In genomic region chr2:175804130-175804529, GRCh38 we compare ENCODE assay signal across 8 cellular contexts.
"Had no signal": no experiment of that assay in that cellular context is flagged by ENCODE, and none has a peak within 500 bp of the region (broad histone marks: within the 10 kb centered on the region; RNA-seq: fewer than 3 reads in every experiment).

No MANE protein-coding gene starts in this region.

- DNase-seq: activated CD4-positive, alpha-beta T cell treated with anti-CD3 and anti-CD28 coated beads for 48 hours; activated naive CD4-positive, alpha-beta T cell treated with Interleukin-2 at 50 U/mL for 16 hours; activated naive CD8-positive, alpha-beta T cell treated with anti-CD3 and anti-CD28 coated beads, Interleukin-2, amount 50 U/mL, for 24 hours; mammary epithelial cell; natural killer cell; stimulated activated CD4-positive, alpha-beta T cell treated with anti-CD3 and anti-CD28 coated beads, Interleukin-12 subunit alpha, Interleukin-12 subunit beta, amount 100 ng/mL, for 4 hours; stimulated activated naive CD4-positive, alpha-beta T cell treated with Interleukin-2 at 50 U/mL for 16 hours had no signal

- H3K4me3 ChIP-seq: ascending aorta had no signal

- H3K36me3 ChIP-seq: ascending aorta had no signal

- H3K27me3 ChIP-seq: ascending aorta had no signal

- H3K9me3 ChIP-seq: ascending aorta had no signal

- H3K4me1 ChIP-seq: ascending aorta had no signal

- H3K27ac ChIP-seq: ascending aorta had no signal
